2 cellular contexts compared by ENCODE assay signal in the genomic region with DNA sequence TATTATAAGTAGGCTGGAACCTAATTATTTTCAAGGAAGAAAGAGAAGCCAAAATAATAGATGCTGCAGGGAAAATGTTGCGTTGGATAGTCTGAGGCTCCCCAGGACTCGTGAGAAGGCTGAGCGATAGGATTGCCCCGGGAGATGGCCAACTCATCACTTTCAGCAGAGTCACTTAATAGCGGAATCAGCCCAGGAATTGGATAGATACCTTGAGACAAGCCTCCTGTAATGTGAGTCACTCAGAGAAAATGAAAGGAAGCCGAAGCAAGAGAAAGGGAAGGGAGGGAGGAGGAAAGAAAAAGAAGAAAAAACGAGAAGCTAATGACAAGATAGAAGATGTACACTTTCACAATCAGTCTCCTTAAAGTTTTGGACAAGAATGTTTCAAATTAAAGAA.
TF ChIP-seq lines count a peak whose summit lies in the region.

No MANE protein-coding gene starts in this region.

TF ChIP-seq in IMR-90, 13 proteins besides CTCF, POLR2A, EP300 and RAD21:
- TF ChIP-seq RCOR1 (IDR thresholded peaks at IDR 0.05; ENCODE audit: insufficient replicate concordance, low read length) = no peak
- no peak for TF ChIP-seq CHD1 (IDR thresholded peaks at IDR 0.05; ENCODE audit: low read depth, low read length)
- TF ChIP-seq, protein P1, sequence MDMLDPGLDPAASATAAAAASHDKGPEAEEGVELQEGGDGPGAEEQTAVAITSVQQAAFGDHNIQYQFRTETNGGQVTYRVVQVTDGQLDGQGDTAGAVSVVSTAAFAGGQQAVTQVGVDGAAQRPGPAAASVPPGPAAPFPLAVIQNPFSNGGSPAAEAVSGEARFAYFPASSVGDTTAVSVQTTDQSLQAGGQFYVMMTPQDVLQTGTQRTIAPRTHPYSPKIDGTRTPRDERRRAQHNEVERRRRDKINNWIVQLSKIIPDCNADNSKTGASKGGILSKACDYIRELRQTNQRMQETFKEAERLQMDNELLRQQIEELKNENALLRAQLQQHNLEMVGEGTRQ (IDR thresholded peaks at IDR 0.05; ENCODE audit: low read depth, low read length) = no peak
- no peak for TF ChIP-seq RFX5 (IDR thresholded peaks at IDR 0.05; ENCODE audit: low read depth, low read length)
- TF ChIP-seq CEBPB (IDR thresholded peaks at IDR 0.05; ENCODE audit: low read depth, low read length) = no peak
- TF ChIP-seq FOS (IDR thresholded peaks at IDR 0.05; ENCODE audit: low read depth, low read length) = no peak
- TF ChIP-seq NFE2L2 (IDR thresholded peaks at IDR 0.05; ENCODE audit: low read depth, low read length) = no peak
- TF ChIP-seq MXI1 (IDR thresholded peaks at IDR 0.05; ENCODE audit: borderline replicate concordance, low read depth, low read length) = no peak
TF ChIP-seq in IMR-90: peak in this region for 0.

TF ChIP-seq in WTC11, 78 proteins besides CTCF, POLR2A, EP300 and RAD21:
- TF ChIP-seq ESRRA (CRISPR knock-in tag; IDR thresholded peaks at IDR 0.05; ENCODE audit: borderline replicate concordance) (no peak), KAT7 (CRISPR knock-in tag; IDR thresholded peaks at IDR 0.05; ENCODE audit: borderline replicate concordance) (no peak), TP53 (CRISPR knock-in tag; IDR thresholded peaks at IDR 0.05) (no peak), MXD4 (CRISPR knock-in tag; IDR thresholded peaks at IDR 0.05; ENCODE audit: borderline replicate concordance) (no peak), NFATC4 (CRISPR knock-in tag; IDR thresholded peaks at IDR 0.05) (no peak), SOX15 (CRISPR knock-in tag; IDR thresholded peaks at IDR 0.05) (no peak), RORB (CRISPR knock-in tag; IDR thresholded peaks at IDR 0.05) (no peak), SP1 (CRISPR knock-in tag; conservative IDR thresholded peaks at IDR 0.05) (no peak), GTF2I (CRISPR knock-in tag; conservative IDR thresholded peaks at IDR 0.05) (no peak), ZNF232 (CRISPR knock-in tag; IDR thresholded peaks at IDR 0.05) (no peak), TEAD4 (CRISPR knock-in tag; IDR thresholded peaks at IDR 0.05) (no peak)
- TF ChIP-seq, protein P2, sequence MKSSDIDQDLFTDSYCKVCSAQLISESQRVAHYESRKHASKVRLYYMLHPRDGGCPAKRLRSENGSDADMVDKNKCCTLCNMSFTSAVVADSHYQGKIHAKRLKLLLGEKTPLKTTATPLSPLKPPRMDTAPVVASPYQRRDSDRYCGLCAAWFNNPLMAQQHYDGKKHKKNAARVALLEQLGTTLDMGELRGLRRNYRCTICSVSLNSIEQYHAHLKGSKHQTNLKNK (CRISPR knock-in tag; IDR thresholded peaks at IDR 0.05) = no peak
- TF ChIP-seq, protein P3, sequence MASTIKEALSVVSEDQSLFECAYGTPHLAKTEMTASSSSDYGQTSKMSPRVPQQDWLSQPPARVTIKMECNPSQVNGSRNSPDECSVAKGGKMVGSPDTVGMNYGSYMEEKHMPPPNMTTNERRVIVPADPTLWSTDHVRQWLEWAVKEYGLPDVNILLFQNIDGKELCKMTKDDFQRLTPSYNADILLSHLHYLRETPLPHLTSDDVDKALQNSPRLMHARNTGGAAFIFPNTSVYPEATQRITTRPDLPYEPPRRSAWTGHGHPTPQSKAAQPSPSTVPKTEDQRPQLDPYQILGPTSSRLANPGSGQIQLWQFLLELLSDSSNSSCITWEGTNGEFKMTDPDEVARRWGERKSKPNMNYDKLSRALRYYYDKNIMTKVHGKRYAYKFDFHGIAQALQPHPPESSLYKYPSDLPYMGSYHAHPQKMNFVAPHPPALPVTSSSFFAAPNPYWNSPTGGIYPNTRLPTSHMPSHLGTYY (CRISPR knock-in tag; IDR thresholded peaks at IDR 0.05) = no peak
- TF ChIP-seq, protein P4, sequence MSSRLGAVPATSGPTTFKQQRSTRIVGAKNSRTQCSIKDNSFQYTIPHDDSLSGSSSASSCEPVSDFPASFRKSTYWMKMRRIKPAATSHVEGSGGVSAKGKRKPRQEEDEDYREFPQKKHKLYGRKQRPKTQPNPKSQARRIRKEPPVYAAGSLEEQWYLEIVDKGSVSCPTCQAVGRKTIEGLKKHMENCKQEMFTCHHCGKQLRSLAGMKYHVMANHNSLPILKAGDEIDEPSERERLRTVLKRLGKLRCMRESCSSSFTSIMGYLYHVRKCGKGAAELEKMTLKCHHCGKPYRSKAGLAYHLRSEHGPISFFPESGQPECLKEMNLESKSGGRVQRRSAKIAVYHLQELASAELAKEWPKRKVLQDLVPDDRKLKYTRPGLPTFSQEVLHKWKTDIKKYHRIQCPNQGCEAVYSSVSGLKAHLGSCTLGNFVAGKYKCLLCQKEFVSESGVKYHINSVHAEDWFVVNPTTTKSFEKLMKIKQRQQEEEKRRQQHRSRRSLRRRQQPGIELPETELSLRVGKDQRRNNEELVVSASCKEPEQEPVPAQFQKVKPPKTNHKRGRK (CRISPR knock-in tag; IDR thresholded peaks at IDR 0.05; ENCODE audit: borderline replicate concordance) = no peak
- TF ChIP-seq, protein P5, sequence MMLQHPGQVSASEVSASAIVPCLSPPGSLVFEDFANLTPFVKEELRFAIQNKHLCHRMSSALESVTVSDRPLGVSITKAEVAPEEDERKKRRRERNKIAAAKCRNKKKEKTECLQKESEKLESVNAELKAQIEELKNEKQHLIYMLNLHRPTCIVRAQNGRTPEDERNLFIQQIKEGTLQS (CRISPR knock-in tag; conservative IDR thresholded peaks at IDR 0.05) = no peak
- TF ChIP-seq, protein P6, sequence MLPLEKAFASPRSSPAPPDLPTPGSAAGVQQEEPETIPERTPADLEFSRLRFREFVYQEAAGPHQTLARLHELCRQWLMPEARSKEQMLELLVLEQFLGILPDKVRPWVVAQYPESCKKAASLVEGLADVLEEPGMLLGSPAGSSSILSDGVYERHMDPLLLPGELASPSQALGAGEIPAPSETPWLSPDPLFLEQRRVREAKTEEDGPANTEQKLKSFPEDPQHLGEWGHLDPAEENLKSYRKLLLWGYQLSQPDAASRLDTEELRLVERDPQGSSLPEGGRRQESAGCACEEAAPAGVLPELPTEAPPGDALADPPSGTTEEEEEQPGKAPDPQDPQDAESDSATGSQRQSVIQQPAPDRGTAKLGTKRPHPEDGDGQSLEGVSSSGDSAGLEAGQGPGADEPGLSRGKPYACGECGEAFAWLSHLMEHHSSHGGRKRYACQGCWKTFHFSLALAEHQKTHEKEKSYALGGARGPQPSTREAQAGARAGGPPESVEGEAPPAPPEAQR (CRISPR knock-in tag; IDR thresholded peaks at IDR 0.05) = no peak
- TF ChIP-seq, protein P7, sequence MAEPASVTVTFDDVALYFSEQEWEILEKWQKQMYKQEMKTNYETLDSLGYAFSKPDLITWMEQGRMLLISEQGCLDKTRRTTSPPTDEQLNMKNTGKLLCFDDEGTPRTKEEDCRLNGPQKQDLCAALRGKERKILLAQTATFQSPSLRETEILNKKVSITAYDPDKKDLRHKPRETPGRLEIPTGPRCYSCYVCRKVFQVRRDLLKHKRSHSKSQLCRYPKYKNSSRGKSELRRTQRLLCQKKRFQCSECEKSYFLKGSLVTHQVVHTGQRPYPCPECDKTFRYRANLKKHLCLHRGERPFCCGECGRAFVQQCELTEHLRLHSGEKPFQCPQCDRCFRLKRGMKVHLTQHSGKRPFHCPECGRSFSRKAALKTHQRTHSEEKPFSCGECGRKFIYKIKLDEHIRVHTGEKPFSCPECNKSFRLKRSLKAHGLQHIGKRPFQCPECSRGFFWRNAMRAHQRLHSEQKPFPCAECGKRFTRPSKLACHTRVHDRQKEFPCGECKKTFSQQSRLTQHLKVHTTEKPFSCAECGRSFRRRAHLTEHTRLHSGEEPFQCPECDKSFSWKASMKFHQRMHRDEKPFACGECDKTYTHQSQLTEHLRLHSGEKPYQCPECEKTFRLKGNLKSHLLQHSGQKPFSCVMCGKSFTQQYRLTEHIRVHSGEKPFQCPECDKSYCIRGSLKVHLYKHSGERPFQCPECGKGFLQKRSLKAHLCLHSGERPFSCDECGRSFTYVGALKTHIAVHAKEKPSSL (CRISPR knock-in tag; conservative IDR thresholded peaks at IDR 0.05) = no peak
- TF ChIP-seq, protein P8, sequence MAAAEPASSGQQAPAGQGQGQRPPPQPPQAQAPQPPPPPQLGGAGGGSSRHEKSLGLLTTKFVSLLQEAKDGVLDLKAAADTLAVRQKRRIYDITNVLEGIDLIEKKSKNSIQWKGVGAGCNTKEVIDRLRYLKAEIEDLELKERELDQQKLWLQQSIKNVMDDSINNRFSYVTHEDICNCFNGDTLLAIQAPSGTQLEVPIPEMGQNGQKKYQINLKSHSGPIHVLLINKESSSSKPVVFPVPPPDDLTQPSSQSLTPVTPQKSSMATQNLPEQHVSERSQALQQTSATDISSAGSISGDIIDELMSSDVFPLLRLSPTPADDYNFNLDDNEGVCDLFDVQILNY (CRISPR knock-in tag; IDR thresholded peaks at IDR 0.05) = no peak
